Comparison of ENCODE assay signal across 1 cellular context in genomic region chr13:33206945-33207615, GRCh38.
TF ChIP-seq lines count a peak whose summit lies in the region.

No MANE protein-coding gene starts in this region.

TF ChIP-seq in SK-N-SH treated with all-trans-retinoic acid at 6 μM for 48 hours, 23 proteins besides CTCF, POLR2A, EP300 and RAD21 (continued from another document):
- TF ChIP-seq TSHZ2 (CRISPR knock-in tag; IDR thresholded peaks at IDR 0.05), result no peak
- no peak for TF ChIP-seq ZC3H10 (CRISPR knock-in tag; IDR thresholded peaks at IDR 0.05)
- TF ChIP-seq ISL1 (CRISPR knock-in tag; IDR thresholded peaks at IDR 0.05), result no peak
- no peak for TF ChIP-seq POU6F1 (CRISPR knock-in tag; IDR thresholded peaks at IDR 0.05; ENCODE audit: borderline replicate concordance, low read depth)
